ENCODE assay signal across 8 cellular contexts in genomic region chr10:14173391-14173705, GRCh38.
A peak's percentile ranks its signal among the peaks of the same experiment; 100 is the strongest.
DNase-seq lines count a peak whose midpoint lies in the region; ATAC-seq lines count a peak whose summit lies in the region.

No MANE protein-coding gene starts in this region.

- no peaks in the 10 kb centered on the region for H3K36me3 ChIP-seq in CD4-positive, CD25-positive, alpha-beta regulatory T cell (ENCODE audit: control insufficient read depth, insufficient read depth, low read length)
- no peaks in the 10 kb centered on the region for H3K36me3 ChIP-seq in neuronal stem cell (replicated peaks in 1 of 2; ENCODE audit: control insufficient read depth in 2 of 2, insufficient read depth in 2 of 2, low read length in 2 of 2)

- H3K4me1 ChIP-seq in CD4-positive, CD25-positive, alpha-beta regulatory T cell (ENCODE audit: control insufficient read depth, insufficient read depth, low read length, poor library complexity, severe bottlenecking): peaks cover 13% of the 10 kb centered on the region
- peaks cover 5 to 8% of the 10 kb centered on the region in 2 donors for H3K4me1 ChIP-seq in neuronal stem cell (ENCODE audit: control insufficient read depth in 2 of 2, insufficient read depth in 1 of 2, low read depth in 1 of 2, low read length in 2 of 2)

- ATAC-seq in CD4-positive, CD25-positive, alpha-beta regulatory T cell (ENCODE audit: low read depth in 2 of 2): peak; percentile 44 to 54
- ATAC-seq in effector memory CD8-positive, alpha-beta T cell (replicated peaks): peak; percentile 68
- ATAC-seq in GM19455 (IDR thresholded peaks at IDR 0.05; ENCODE audit: unreplicated experiment): no peak

- no peaks in the 10 kb centered on the region for H3K79me1 ChIP-seq in neuronal stem cell (ENCODE audit: low read depth, low read length)

- no peaks in the 10 kb centered on the region for H3K9me3 ChIP-seq in CD4-positive, CD25-positive, alpha-beta regulatory T cell (ENCODE audit: control insufficient read depth in 2 of 2, low read length in 2 of 2)
- H3K9me3 ChIP-seq in neuronal stem cell (replicated peaks in 1 of 2; ENCODE audit: control insufficient read depth in 2 of 2, insufficient read depth in 1 of 2, low read depth in 1 of 2, low read length in 2 of 2): no peaks in the 10 kb centered on the region

- H3K36me3 Mint-ChIP-seq in CD4-positive, CD25-positive, alpha-beta regulatory T cell: no peaks in the 10 kb centered on the region
- H3K36me3 Mint-ChIP-seq in effector memory CD8-positive, alpha-beta T cell (ENCODE audit: insufficient read depth): no peaks in the 10 kb centered on the region

- H3K23ac ChIP-seq in neuronal stem cell (ENCODE audit: low read depth, low read length, poor library complexity): no peak overlapping the region

- no peak overlapping the region for H3K14ac ChIP-seq in neuronal stem cell (ENCODE audit: low read length)

- peaks cover 58% of the 10 kb centered on the region for H3K27me3 ChIP-seq in CD4-positive, CD25-positive, alpha-beta regulatory T cell (ENCODE audit: control insufficient read depth, insufficient read depth, low read length)
- H3K27me3 ChIP-seq in neuronal stem cell (ENCODE audit: control insufficient read depth in 3 of 3, insufficient read depth in 3 of 3, low read depth in 1 of 3, low read length in 3 of 3): no peaks in the 10 kb centered on the region

- no peak overlapping the region for H2BK15ac ChIP-seq in neuronal stem cell (ENCODE audit: low read length)

- H4K91ac ChIP-seq in neuronal stem cell (ENCODE audit: low read depth, low read length, poor library complexity): no peak overlapping the region

- peak overlapping the region; percentile 87 for H2AFZ ChIP-seq in neuronal stem cell (ENCODE audit: low read length)

- WGBS in neuronal stem cell (ENCODE audit: extremely low coverage in 2 of 2, insufficient read length in 2 of 2, insufficient replicate concordance in 1 of 2), 2 donors: no CpG with 5 or more reads among the region's 6 CpGs

- DNase-seq in CD4-positive, CD25-positive, alpha-beta regulatory T cell: peak in 1 of 3 donors; percentile 12
- DNase-seq in NCI-H69 (lab: John Stamatoyannopoulos, UW) (peak; percentile 62), neuronal stem cell (ENCODE audit: low spot score) (no peak), NCI-H1436 (lab: John Stamatoyannopoulos, UW) (no peak), amniotic stem cell (lab: John Stamatoyannopoulos, UW) (no peak)
- DNase-seq in effector memory CD8-positive, alpha-beta T cell: no peak
- DNase-seq in effector CD8-positive, alpha-beta T cell (lab: John Stamatoyannopoulos, UW): no peak

- H2BK12ac ChIP-seq in neuronal stem cell (ENCODE audit: low read length): no peak overlapping the region

- H4K8ac ChIP-seq in neuronal stem cell (ENCODE audit: low read depth, low read length): no peak overlapping the region

- H3K9me3 Mint-ChIP-seq in CD4-positive, CD25-positive, alpha-beta regulatory T cell: peaks cover 0 to 5% (median 0%) of the 10 kb centered on the region in 7 donors
- H3K9me3 Mint-ChIP-seq in effector memory CD8-positive, alpha-beta T cell: no peaks in the 10 kb centered on the region

- peaks cover 0 to 15% (median 7%) of the 10 kb centered on the region in 4 donors for H3K4me1 Mint-ChIP-seq in CD4-positive, CD25-positive, alpha-beta regulatory T cell
- peaks cover 13 to 15% of the 10 kb centered on the region in 2 donors for H3K4me1 Mint-ChIP-seq in effector memory CD8-positive, alpha-beta T cell (ENCODE audit: low read depth in 2 of 2)

- no peak overlapping the region for H2AK5ac ChIP-seq in neuronal stem cell (ENCODE audit: low read depth, low read length)

- peak overlapping the region; percentile 90 for H3K4me2 ChIP-seq in neuronal stem cell (ENCODE audit: insufficient read depth, low read length, poor library complexity, severe bottlenecking)

- H3K18ac ChIP-seq in neuronal stem cell (ENCODE audit: low read length): peak overlapping the region; percentile 81

- peak overlapping the region in 3 of 4 donors; percentile 52 to 89 (median 86) for H3K4me3 Mint-ChIP-seq in CD4-positive, CD25-positive, alpha-beta regulatory T cell
- peak overlapping the region; percentile 70 to 89 for H3K4me3 Mint-ChIP-seq in effector memory CD8-positive, alpha-beta T cell

- H3K4me3 ChIP-seq in CD4-positive, CD25-positive, alpha-beta regulatory T cell (ENCODE audit: low read depth, low read length): peak overlapping the region; percentile 75
- H3K4me3 ChIP-seq in neuronal stem cell (ENCODE audit: low read length in 2 of 2): peak overlapping the region; percentile 51 to 77

- no peak overlapping the region for H2BK5ac ChIP-seq in neuronal stem cell (ENCODE audit: low read length)

- no peak overlapping the region for H3K4ac ChIP-seq in neuronal stem cell (ENCODE audit: low read length)

- H2BK120ac ChIP-seq in neuronal stem cell (ENCODE audit: low read depth, low read length): no peak overlapping the region

- H3K9ac ChIP-seq in neuronal stem cell (ENCODE audit: low read depth, low read length, poor library complexity): peak overlapping the region; percentile 61

- H3K27ac Mint-ChIP-seq in CD4-positive, CD25-positive, alpha-beta regulatory T cell: peak overlapping the region in 2 of 3 donors; percentile 22 to 55
- H3K27ac Mint-ChIP-seq in effector memory CD8-positive, alpha-beta T cell: no peak overlapping the region

- peaks cover 72% of the 10 kb centered on the region for H3K27me3 Mint-ChIP-seq in CD4-positive, CD25-positive, alpha-beta regulatory T cell
- H3K27me3 Mint-ChIP-seq in effector memory CD8-positive, alpha-beta T cell: peaks cover 79 to 84% of the 10 kb centered on the region in 2 donors

- no peak overlapping the region for H3K27ac ChIP-seq in CD4-positive, CD25-positive, alpha-beta regulatory T cell (ENCODE audit: insufficient read depth, low read length, poor library complexity, severe bottlenecking)
- peak overlapping the region; percentile 63 for H3K27ac ChIP-seq in neuronal stem cell (replicated peaks; ENCODE audit: low read length)

Comparison
In these comparisons a context has a peak if more than half of its experiments do, and no peak if none do; other contexts are left out.
1. H3K27ac Mint-ChIP-seq: peak in CD4-positive, CD25-positive, alpha-beta regulatory T cell (2 of 3); none in effector memory CD8-positive, alpha-beta T cell (0 of 2).